Comparison of ENCODE assay signal across 12 cellular contexts in genomic region chr2:219443016-219443696, GRCh38. TPM values are rescaled to one million over a fixed set of nuclear protein-coding genes. Genes with fewer than 3 reads are reported as not detected.
DNase-seq lines count a peak whose midpoint lies in the region; ATAC-seq, FAIRE-seq and TF ChIP-seq lines count a peak whose summit lies in the region.
"Had no signal": no experiment of that assay in that cellular context is flagged by ENCODE, and none has a peak within 500 bp of the region (broad histone marks: within the 10 kb centered on the region; RNA-seq: fewer than 3 reads in every experiment).

No MANE protein-coding gene starts in this region.

- no peaks in the 10 kb centered on the region for H3K9me3 Mint-ChIP-seq in T-helper 1 cell treated with Interleukin-12 subunit alpha and Interleukin-12 subunit beta and Interleukin-4 antibody, amounts not matched to agents 30 μg/mL and 1 μg/mL, for 36 hours
- H3K9me3 Mint-ChIP-seq in activated CD8-positive, alpha-beta T cell treated with anti-CD3 and anti-CD28 coated beads, Interleukin-2, amount 10 ng/mL, durations not matched to agents 7 days and 5 days (ENCODE audit: insufficient read depth) = no peaks in the 10 kb centered on the region
- no peaks in the 10 kb centered on the region for H3K9me3 Mint-ChIP-seq in immature natural killer cell
- no peaks in the 10 kb centered on the region for H3K9me3 Mint-ChIP-seq in stimulated activated naive CD8-positive, alpha-beta T cell treated with anti-CD3 and anti-CD28 coated beads, Interleukin-15, amount 100 ng/mL, for 72 hours

- peaks cover 0 to 88% of the 10 kb centered on the region in 2 donors for H3K27me3 ChIP-seq in tibial nerve
- H3K27me3 ChIP-seq in adrenal gland = peaks cover 11% of the 10 kb centered on the region

- H3K4me3 Mint-ChIP-seq in T-helper 1 cell treated with Interleukin-12 subunit alpha and Interleukin-12 subunit beta and Interleukin-4 antibody, amounts not matched to agents 30 μg/mL and 1 μg/mL, for 36 hours = peak overlapping the region; percentile 76
- H3K4me3 Mint-ChIP-seq in activated CD8-positive, alpha-beta T cell treated with anti-CD3 and anti-CD28 coated beads, Interleukin-2, amount 10 ng/mL, durations not matched to agents 7 days and 5 days = peak overlapping the region; percentile 61
- peak overlapping the region; percentile 62 to 79 (median 72) for H3K4me3 Mint-ChIP-seq in immature natural killer cell
- H3K4me3 Mint-ChIP-seq in stimulated activated naive CD8-positive, alpha-beta T cell treated with anti-CD3 and anti-CD28 coated beads, Interleukin-15, amount 100 ng/mL, for 72 hours = peak overlapping the region; percentile 81 to 88

- TF ChIP-seq POLR2A in tibial nerve (IDR thresholded peaks at IDR 0.05) (no peak), adrenal gland (IDR thresholded peaks at IDR 0.05) (no peak), GM12891 (IDR thresholded peaks at IDR 0.05; ENCODE audit: low read depth, low read length) (no peak)

- peaks cover 8% of the 10 kb centered on the region for H3K4me1 Mint-ChIP-seq in T-helper 1 cell treated with Interleukin-12 subunit alpha and Interleukin-12 subunit beta and Interleukin-4 antibody, amounts not matched to agents 30 μg/mL and 1 μg/mL, for 36 hours (ENCODE audit: low read depth)
- H3K4me1 Mint-ChIP-seq in activated CD8-positive, alpha-beta T cell treated with anti-CD3 and anti-CD28 coated beads, Interleukin-2, amount 10 ng/mL, durations not matched to agents 7 days and 5 days (ENCODE audit: low read depth) = peaks cover 26% of the 10 kb centered on the region
- H3K4me1 Mint-ChIP-seq in immature natural killer cell = peaks cover 8 to 9% of the 10 kb centered on the region in 2 donors
- H3K4me1 Mint-ChIP-seq in stimulated activated naive CD8-positive, alpha-beta T cell treated with anti-CD3 and anti-CD28 coated beads, Interleukin-15, amount 100 ng/mL, for 72 hours = peaks cover 36% of the 10 kb centered on the region

- H3K27ac ChIP-seq in tibial nerve (no peak overlapping the region), adrenal gland (peak overlapping the region in 1 of 5 donors; percentile 34)

- peaks cover 34% of the 10 kb centered on the region for H3K27me3 Mint-ChIP-seq in T-helper 1 cell treated with Interleukin-12 subunit alpha and Interleukin-12 subunit beta and Interleukin-4 antibody, amounts not matched to agents 30 μg/mL and 1 μg/mL, for 36 hours (ENCODE audit: low read depth)
- H3K27me3 Mint-ChIP-seq in activated CD8-positive, alpha-beta T cell treated with anti-CD3 and anti-CD28 coated beads, Interleukin-2, amount 10 ng/mL, durations not matched to agents 7 days and 5 days (ENCODE audit: low read depth) = peaks cover 35% of the 10 kb centered on the region
- peaks cover 7 to 23% (median 12%) of the 10 kb centered on the region in 3 donors for H3K27me3 Mint-ChIP-seq in immature natural killer cell (ENCODE audit: low read depth in 3 of 3)
- peaks cover 29% of the 10 kb centered on the region for H3K27me3 Mint-ChIP-seq in stimulated activated naive CD8-positive, alpha-beta T cell treated with anti-CD3 and anti-CD28 coated beads, Interleukin-15, amount 100 ng/mL, for 72 hours

- no peak for FAIRE-seq in GM12891 (lab: Jason Lieb, UNC)

- no peak for ATAC-seq in activated CD8-positive, alpha-beta T cell treated with anti-CD3 and anti-CD28 coated beads, Interleukin-2, amount 10 ng/mL, durations not matched to agents 7 days and 5 days
- ATAC-seq in stimulated activated naive CD8-positive, alpha-beta T cell treated with anti-CD3 and anti-CD28 coated beads, Interleukin-15, amount 100 ng/mL, for 72 hours = no peak

- CTCF ChIA-PET in activated CD8-positive, alpha-beta T cell treated with anti-CD3 and anti-CD28 coated beads, Interleukin-2, amount 10 ng/mL, durations not matched to agents 7 days and 5 days (lab: Charles Lee) = interaction anchor here (1.0 to 1.2 kb wide), 2 partner anchors 52 to 55 kb away, joined by 3 to 4 read pairs; no protein-coding TSS in a partner anchor

- H3K36me3 ChIP-seq in tibial nerve (no peaks in the 10 kb centered on the region), adrenal gland (replicated peaks in 1 of 2) (no peaks in the 10 kb centered on the region)

- no peaks in the 10 kb centered on the region for H3K36me3 Mint-ChIP-seq in T-helper 1 cell treated with Interleukin-12 subunit alpha and Interleukin-12 subunit beta and Interleukin-4 antibody, amounts not matched to agents 30 μg/mL and 1 μg/mL, for 36 hours (ENCODE audit: low read depth)
- H3K36me3 Mint-ChIP-seq in activated CD8-positive, alpha-beta T cell treated with anti-CD3 and anti-CD28 coated beads, Interleukin-2, amount 10 ng/mL, durations not matched to agents 7 days and 5 days (ENCODE audit: low read depth) = no peaks in the 10 kb centered on the region
- H3K36me3 Mint-ChIP-seq in immature natural killer cell = peaks cover 0 to 4% (median 0%) of the 10 kb centered on the region in 3 donors

- intact Hi-C loops in adrenal gland (cut with DNase I) = no loop called here

- DNase-seq in T-helper 1 cell (no peak), immature natural killer cell (no peak), tibial nerve (ENCODE audit: low spot score in 2 of 2) (no peak), adrenal gland (no peak), GM12891 (ENCODE audit: insufficient read length, low spot score) (no peak)
- no peak for DNase-seq in activated CD8-positive, alpha-beta T cell treated with anti-CD3 and anti-CD28 coated beads, Interleukin-2, amount 10 ng/mL, durations not matched to agents 7 days and 5 days
- DNase-seq in stimulated activated naive CD8-positive, alpha-beta T cell treated with anti-CD3 and anti-CD28 coated beads, Interleukin-15, amount 100 ng/mL, for 72 hours = no peak
- DNase-seq: 8988T, NCI-H446 treated with DMSO at 0.1 percent for 48 hours had no signal

- TF ChIP-seq CTCF in tibial nerve (IDR thresholded peaks at IDR 0.05) (no peak), adrenal gland (IDR thresholded peaks at IDR 0.05) (no peak)

- TF ChIP-seq EP300 in tibial nerve (IDR thresholded peaks at IDR 0.05) = no peak

- H3K4me3 ChIP-seq in tibial nerve (peak overlapping the region in 1 of 4 donors; percentile 56), adrenal gland (no peak overlapping the region)

- POLR2A ChIA-PET in activated CD8-positive, alpha-beta T cell treated with anti-CD3 and anti-CD28 coated beads, Interleukin-2, amount 10 ng/mL, durations not matched to agents 7 days and 5 days (lab: Charles Lee) = no interaction called here

- WGBS in tibial nerve, 2 donors = 79 to 82% methylated on average over 11 to 12 of the region's 12 CpGs
- WGBS in adrenal gland, 4 donors = 80 to 86% (median 84%) methylated on average over 11 to 12 of the region's 12 CpGs

- H3K4me1 ChIP-seq in tibial nerve (peaks cover 0 to 20% (median 5%) of the 10 kb centered on the region in 4 donors), adrenal gland (replicated peaks in 1 of 2) (peaks cover 0 to 12% of the 10 kb centered on the region in 2 donors)

- H3K9me3 ChIP-seq in tibial nerve (no peaks in the 10 kb centered on the region), adrenal gland (replicated peaks in 1 of 3) (no peaks in the 10 kb centered on the region)

- no peak overlapping the region for H3K27ac Mint-ChIP-seq in T-helper 1 cell treated with Interleukin-12 subunit alpha and Interleukin-12 subunit beta and Interleukin-4 antibody, amounts not matched to agents 30 μg/mL and 1 μg/mL, for 36 hours
- no peak overlapping the region for H3K27ac Mint-ChIP-seq in activated CD8-positive, alpha-beta T cell treated with anti-CD3 and anti-CD28 coated beads, Interleukin-2, amount 10 ng/mL, durations not matched to agents 7 days and 5 days
- no peak overlapping the region for H3K27ac Mint-ChIP-seq in immature natural killer cell
- peak overlapping the region in 1 of 2 donors; percentile 53 for H3K27ac Mint-ChIP-seq in stimulated activated naive CD8-positive, alpha-beta T cell treated with anti-CD3 and anti-CD28 coated beads, Interleukin-15, amount 100 ng/mL, for 72 hours

TF ChIP-seq in GM12891, 5 proteins besides CTCF, POLR2A, EP300 and RAD21:
- TF ChIP-seq POU2F2 (IDR thresholded peaks at IDR 0.05; ENCODE audit: low read depth, low read length) = no peak
- no peak for TF ChIP-seq SPI1 (IDR thresholded peaks at IDR 0.05; ENCODE audit: low read depth, low read length)
- no peak for TF ChIP-seq TAF1 (IDR thresholded peaks at IDR 0.05; ENCODE audit: low read depth, low read length)
- TF ChIP-seq PAX5 (IDR thresholded peaks at IDR 0.05; ENCODE audit: insufficient read depth, low read length, severe bottlenecking) = no peak
- TF ChIP-seq POLR2AphosphoS5 (IDR thresholded peaks at IDR 0.05; ENCODE audit: low read depth, low read length) = no peak

RNA-seq across cellular contexts. Expression of gene SPEG, which starts 8.5 kb away (rescaled TPM):
- total RNA-seq in activated CD8-positive, alpha-beta T cell treated with anti-CD3 and anti-CD28 coated beads, Interleukin-2, amount 10 ng/mL, durations not matched to agents 7 days and 5 days = 10 to 100 TPM; 10.8 to 11.6 TPM
- polyA plus RNA-seq in immature natural killer cell = not detected
- total RNA-seq in tibial nerve = 10 to 100 TPM in 1 of 4 donors, 1 to 10 TPM in 3; 6.7 to 10.2 (median 8.1) TPM
- 10 to 100 TPM in 1 of 8 donors, 1 to 10 TPM in 5, under 1 TPM in 2; 0.66 to 14.8 (median 3.9) TPM for total RNA-seq in adrenal gland
- 100 to 1,000 TPM in 1 of 3 donors, 10 to 100 TPM in 1, 1 to 10 TPM in 1; 4.3 to 178 (median 40.1) TPM for polyA plus RNA-seq in adrenal gland
- not detected for polyA plus RNA-seq in GM12891 (2012; ENCODE audit: low read depth, missing spikeins)

RNA-seq across cellular contexts. Expression of gene DES, which starts 25.0 kb away (rescaled TPM):
- not detected for total RNA-seq in activated CD8-positive, alpha-beta T cell treated with anti-CD3 and anti-CD28 coated beads, Interleukin-2, amount 10 ng/mL, durations not matched to agents 7 days and 5 days
- polyA plus RNA-seq in immature natural killer cell (not detected), adrenal gland (100 to 1,000 TPM in 1 of 3 donors, 10 to 100 TPM in 2; 58.4 to 283 (median 60.1) TPM)
- total RNA-seq in tibial nerve (10 to 100 TPM; 20.7 to 50.4 (median 25.0) TPM), adrenal gland (10 to 100 TPM in 3 of 8 donors, 1 to 10 TPM in 5; 2.0 to 46.5 (median 8.6) TPM)
- not detected for polyA plus RNA-seq in GM12891 (2012; ENCODE audit: low read depth, missing spikeins)
- total RNA-seq: HT1080; T-helper 2 cell treated with Interferon-gamma antibody and Interleukin-4, amounts not matched to agents 100 ng/mL and 5 ng/mL, for 36 hours had no signal

RNA-seq across cellular contexts. Expression of gene DNPEP, which starts 55.4 kb away (rescaled TPM):
- 10 to 100 TPM; 58.1 to 59.7 TPM for total RNA-seq in activated CD8-positive, alpha-beta T cell treated with anti-CD3 and anti-CD28 coated beads, Interleukin-2, amount 10 ng/mL, durations not matched to agents 7 days and 5 days
- polyA plus RNA-seq in immature natural killer cell (10 to 100 TPM; 77.4 to 97.9 (median 78.9) TPM), adrenal gland (100 to 1,000 TPM in 1 of 3 donors, 10 to 100 TPM in 2; 30.0 to 107 (median 93.9) TPM)
- total RNA-seq in tibial nerve (10 to 100 TPM; 35.2 to 88.1 (median 52.6) TPM), adrenal gland (10 to 100 TPM; 33.5 to 59.2 (median 53.5) TPM)
- 50.7 TPM for polyA plus RNA-seq in GM12891 (2012; ENCODE audit: low read depth, missing spikeins)

RNA-seq across cellular contexts. Expression of gene GMPPA, which starts 55.5 kb away (rescaled TPM):
- total RNA-seq in activated CD8-positive, alpha-beta T cell treated with anti-CD3 and anti-CD28 coated beads, Interleukin-2, amount 10 ng/mL, durations not matched to agents 7 days and 5 days = 10 to 100 TPM; 37.8 to 41.2 TPM
- polyA plus RNA-seq in immature natural killer cell (10 to 100 TPM; 21.4 to 40.9 (median 37.1) TPM), adrenal gland (10 to 100 TPM; 36.8 to 72.2 (median 38.5) TPM)
- total RNA-seq in tibial nerve (10 to 100 TPM; 18.8 to 29.7 (median 27.8) TPM), adrenal gland (10 to 100 TPM; 23.0 to 60.6 (median 26.4) TPM)
- polyA plus RNA-seq in GM12891 (2012; ENCODE audit: low read depth, missing spikeins) = 32.6 TPM
